In the genomic region with DNA sequence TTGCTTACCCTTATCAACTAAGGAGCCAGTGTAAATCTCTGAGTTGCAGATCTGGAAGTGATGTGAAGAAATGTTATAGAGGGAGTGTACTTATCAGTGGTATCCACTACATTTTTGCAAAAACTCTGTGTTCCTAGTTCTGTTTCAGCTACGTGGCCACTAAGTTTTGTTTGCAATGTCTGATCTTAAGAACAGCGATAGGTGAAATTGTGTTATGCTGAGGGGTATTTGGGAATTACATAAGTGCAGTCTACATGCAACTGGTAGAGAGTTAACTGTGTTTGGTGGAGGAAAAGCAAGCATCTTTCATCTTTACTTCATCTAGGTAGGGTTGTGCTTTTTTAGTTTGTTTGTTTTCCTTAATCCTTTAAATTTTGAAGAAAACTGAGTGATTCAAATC, we compare ENCODE assay signal across 8 cellular contexts.
DNase-seq lines count a peak whose midpoint lies in the region; FAIRE-seq and TF ChIP-seq lines count a peak whose summit lies in the region.

No MANE protein-coding gene starts in this region.

- no peaks in the 10 kb centered on the region for H3K27me3 ChIP-seq in endothelial cell of umbilical vein (ENCODE audit: control insufficient read depth in 2 of 2, insufficient read depth in 2 of 2, low read length in 2 of 2)
- no peaks in the 10 kb centered on the region for H3K27me3 ChIP-seq in spleen (replicated peaks in 1 of 7)

- CTCF ChIA-PET in OCI-LY7 (lab: Charles Lee; ENCODE audit: unreplicated experiment) (no interaction called here), endothelial cell of umbilical vein (lab: Charles Lee) (interaction anchor here (1.0 to 4.1 kb wide), 8 partner anchors 18 to 110 kb away, joined by 3 to 35 read pairs (median 4); no protein-coding TSS in a partner anchor)

- no peak for TF ChIP-seq CTCF in GM12875 (IDR thresholded peaks at IDR 0.05; ENCODE audit: borderline replicate concordance, insufficient read depth, low read depth, low read length)
- TF ChIP-seq CTCF in OCI-LY7 (conservative IDR thresholded peaks at IDR 0.05; ENCODE audit: low read length): no peak
- no peak for TF ChIP-seq CTCF in endothelial cell of umbilical vein (IDR thresholded peaks at IDR 0.05; ENCODE audit: extremely low read depth in 1 of 2, insufficient read depth in 1 of 2, low read depth in 1 of 2, low read length in 2 of 2)
- no peak for TF ChIP-seq CTCF in spleen (IDR thresholded peaks at IDR 0.05 in 8 of 11, conservative IDR thresholded peaks at IDR 0.05 in 3 of 11)

- H3K4me1 ChIP-seq in OCI-LY7 (ENCODE audit: insufficient read depth, low read length, poor library complexity, severe bottlenecking) (peaks cover 73% of the 10 kb centered on the region), endothelial cell of umbilical vein (ENCODE audit: control insufficient read depth, extremely low read depth, insufficient read depth, low read length) (peaks cover 58% of the 10 kb centered on the region), spleen (peaks cover 36 to 98% (median 62%) of the 10 kb centered on the region in 6 donors)

- no peak for DNase-seq in OCI-LY7 (ENCODE audit: low spot score)
- DNase-seq in endothelial cell of umbilical vein (ENCODE audit: low read depth, low spot score): peak; percentile 63
- no peak for DNase-seq in spleen
- no peak for DNase-seq in NCI-H82 (lab: John Stamatoyannopoulos, UW)
- no peak for DNase-seq in NCI-H2196 (lab: John Stamatoyannopoulos, UW; ENCODE audit: unreplicated experiment)
- DNase-seq in activated CD4-positive, CD25-positive, alpha-beta regulatory T cell (lab: John Stamatoyannopoulos, UW): no peak
- DNase-seq in HUDEP-2 (lab: John Stamatoyannopoulos, UW; ENCODE audit: unreplicated experiment in 76 of 76): no peak

- peaks cover 13% of the 10 kb centered on the region for H3K36me3 ChIP-seq in OCI-LY7 (ENCODE audit: insufficient read depth, low read length)
- H3K36me3 ChIP-seq in endothelial cell of umbilical vein (ENCODE audit: control insufficient read depth in 2 of 2, extremely low read depth in 1 of 2, insufficient read depth in 2 of 2, low read length in 2 of 2): peaks cover 0 to 6% of the 10 kb centered on the region in 2 experiments
- H3K36me3 ChIP-seq in spleen: peaks cover 0 to 9% (median 0%) of the 10 kb centered on the region in 6 donors

- POLR2A ChIA-PET in OCI-LY7 (lab: Charles Lee) (interaction anchor here (0.8 to 9.5 kb wide), 8 partner anchors 10 to 110 kb away, joined by 3 to 97 read pairs (median 4); no protein-coding TSS in a partner anchor), endothelial cell of umbilical vein (lab: Charles Lee) (interaction anchor here (0.9 to 2.3 kb wide), 3 partner anchors 12 to 36 kb away, joined by 3 to 7 read pairs (median 5); no protein-coding TSS in a partner anchor)

- H3K27ac ChIP-seq in OCI-LY7 (ENCODE audit: low read depth, low read length, poor library complexity, severe bottlenecking): peak overlapping the region; percentile 93
- peak overlapping the region; percentile 95 for H3K27ac ChIP-seq in endothelial cell of umbilical vein (ENCODE audit: insufficient read depth, low read depth, low read length)
- peak overlapping the region; percentile 82 to 96 (median 90) for H3K27ac ChIP-seq in spleen

- peak overlapping the region; percentile 80 for H3K4me2 ChIP-seq in OCI-LY7 (ENCODE audit: low read length)
- peak overlapping the region; percentile 100 for H3K4me2 ChIP-seq in endothelial cell of umbilical vein (ENCODE audit: insufficient read depth, low read length)

- H3K4me3 ChIP-seq in GM12875 (ENCODE audit: low read depth, low read length): peak overlapping the region; percentile 36
- peak overlapping the region; percentile 77 for H3K4me3 ChIP-seq in OCI-LY7 (ENCODE audit: low read depth, low read length, poor library complexity, severe bottlenecking)
- peak overlapping the region; percentile 77 to 98 (median 92) for H3K4me3 ChIP-seq in endothelial cell of umbilical vein (replicated peaks in 1 of 3; ENCODE audit: insufficient read depth in 1 of 3, low read depth in 1 of 3, low read length in 3 of 3)
- peak overlapping the region; percentile 56 to 72 (median 64) for H3K4me3 ChIP-seq in spleen

- BruUV-seq in OCI-LY7 (replicated peaks; lab: Mats Ljungman, UMichigan) (TSS peak; percentile 95), endothelial cell of umbilical vein (replicated peaks; lab: Mats Ljungman, UMichigan) (TSS peak; percentile 27)

- 41 to 48% (median 47%) methylated on average over 2 of the region's 2 CpGs for WGBS in spleen, 5 donors

- H3K9me2 ChIP-seq in OCI-LY7 (ENCODE audit: insufficient read depth, low read length): no peaks in the 10 kb centered on the region

- H2AFZ ChIP-seq in OCI-LY7 (ENCODE audit: low read length) (peak overlapping the region; percentile 3; the same call in 1 of the 2 replicates), endothelial cell of umbilical vein (ENCODE audit: low read depth, low read length) (no peak overlapping the region)

- H3K79me2 ChIP-seq in OCI-LY7 (ENCODE audit: insufficient read depth, low read depth, low read length) (peaks cover 67% of the 10 kb centered on the region; the same call in 1 of the 2 replicates), endothelial cell of umbilical vein (ENCODE audit: control insufficient read depth, insufficient read depth, low read length) (peaks cover 73% of the 10 kb centered on the region)

- H3K9me3 ChIP-seq in OCI-LY7 (ENCODE audit: low read length) (peaks cover 3% of the 10 kb centered on the region; the same call in 1 of the 2 replicates), endothelial cell of umbilical vein (replicated peaks; ENCODE audit: control insufficient read depth, insufficient read depth, low read length) (no peaks in the 10 kb centered on the region), spleen (no peaks in the 10 kb centered on the region)

- intact Hi-C loops in OCI-LY7 (cut with micrococcal nuclease; ENCODE audit: unreplicated experiment) (loop anchor here (2.0 kb wide), 1 partner anchor 46 kb away; no protein-coding TSS in a partner anchor), endothelial cell of umbilical vein (cut with micrococcal nuclease) (loop anchor here (5.0 to 10.0 kb wide), 4 partner anchors 167 to 913 kb away; partner anchors contain the start of genes LEPR, LEPROT and SGIP1), spleen (cut with DNase I; ENCODE audit: low total_unique reads) (no loop called here)

- dilution Hi-C loops in endothelial cell of umbilical vein (cut with MboI; ENCODE audit: extremely low pct_ligation_motif_present, low sequenced_read_pairs): loop anchor here (25.0 kb wide), 1 partner anchor 202 kb away; the partner anchor contains the start of gene SGIP1

- no peak for FAIRE-seq in endothelial cell of umbilical vein (lab: Jason Lieb, UNC)

- TF ChIP-seq POLR2A in endothelial cell of umbilical vein (IDR thresholded peaks at IDR 0.05; ENCODE audit: low read depth, low read length): no peak
- TF ChIP-seq POLR2A in spleen (IDR thresholded peaks at IDR 0.05): no peak

- no peaks in the 10 kb centered on the region for H4K20me1 ChIP-seq in OCI-LY7 (ENCODE audit: insufficient read depth, low read length)
- H4K20me1 ChIP-seq in endothelial cell of umbilical vein (replicated peaks; ENCODE audit: control insufficient read depth, extremely low read depth, insufficient read depth, low read length): no peaks in the 10 kb centered on the region

- H3K9me1 ChIP-seq in endothelial cell of umbilical vein (replicated peaks; ENCODE audit: control insufficient read depth, extremely low read depth, insufficient read depth, low read length): no peaks in the 10 kb centered on the region

- peak overlapping the region; percentile 100 for H3K9ac ChIP-seq in endothelial cell of umbilical vein (replicated peaks; ENCODE audit: extremely low read depth, insufficient read depth, low read length)

TF ChIP-seq in endothelial cell of umbilical vein, 7 proteins besides CTCF, POLR2A, EP300 and RAD21:
- TF ChIP-seq EZH2 (IDR thresholded peaks at IDR 0.05; ENCODE audit: borderline replicate concordance, low read depth, low read length, severe bottlenecking) (no peak), MYC (IDR thresholded peaks at IDR 0.05; ENCODE audit: low read depth, low read length) (no peak), GATA2 (IDR thresholded peaks at IDR 0.05; ENCODE audit: insufficient read depth, insufficient read length, low read depth, low read length) (no peak), JUN (IDR thresholded peaks at IDR 0.05; ENCODE audit: borderline replicate concordance, insufficient read depth, insufficient read length, low read depth) (no peak), POLR2AphosphoS5 (IDR thresholded peaks at IDR 0.05; ENCODE audit: insufficient read depth, low read depth, low read length) (no peak), FOS (IDR thresholded peaks at IDR 0.05; ENCODE audit: borderline replicate concordance, insufficient read depth, low read length) (no peak)
- TF ChIP-seq, protein P1, sequence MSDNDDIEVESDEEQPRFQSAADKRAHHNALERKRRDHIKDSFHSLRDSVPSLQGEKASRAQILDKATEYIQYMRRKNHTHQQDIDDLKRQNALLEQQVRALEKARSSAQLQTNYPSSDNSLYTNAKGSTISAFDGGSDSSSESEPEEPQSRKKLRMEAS (IDR thresholded peaks at IDR 0.05; ENCODE audit: insufficient read depth, insufficient read length): no peak

Comparison
In these comparisons a context has a peak if more than half of its experiments do, and no peak if none do; other contexts are left out.
1. H3K4me3 ChIP-seq: peak in every context shown above with its lines; median percentile 92 in endothelial cell of umbilical vein; 77 in OCI-LY7; 64 in spleen; 36 in GM12875.